Comparison of ENCODE assay signal across 24 cellular contexts in the genomic region with DNA sequence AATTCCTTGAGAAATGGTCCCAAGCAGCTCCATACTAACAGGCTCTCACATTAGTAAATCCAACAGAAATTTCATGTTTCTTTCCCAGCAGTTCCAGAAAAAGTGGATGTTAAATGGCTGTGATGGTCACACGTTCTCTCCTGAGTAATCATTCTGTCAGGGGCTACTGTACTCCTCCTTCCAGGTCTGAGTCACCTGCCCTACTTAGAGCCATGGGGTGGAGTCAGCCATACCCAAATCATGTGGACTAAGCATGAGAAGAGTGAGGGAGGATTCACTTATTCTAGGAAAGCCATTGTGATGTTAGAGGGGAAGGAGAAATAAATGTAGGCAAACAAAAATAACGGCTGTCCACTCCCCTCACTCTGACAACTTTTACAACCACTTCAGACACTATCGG.
DNase-seq lines count a peak whose midpoint lies in the region; ATAC-seq and TF ChIP-seq lines count a peak whose summit lies in the region.
"Had no signal": no experiment of that assay in that cellular context is flagged by ENCODE, and none has a peak within 500 bp of the region (broad histone marks: within the 10 kb centered on the region; RNA-seq: fewer than 3 reads in every experiment).

No MANE protein-coding gene starts in this region.

- WGBS in mammary epithelial cell (ENCODE audit: low coverage, missing lambda C conversion rate): 68% methylated on average over 3 of the region's 3 CpGs

- H3K4me2 ChIP-seq in mammary epithelial cell (ENCODE audit: insufficient read depth, low read depth, low read length): no peak overlapping the region
- H3K4me2 ChIP-seq: smooth muscle cell had no signal

- H3K27me3 ChIP-seq in MG63: no peaks in the 10 kb centered on the region
- H3K27me3 ChIP-seq in mammary epithelial cell (ENCODE audit: insufficient read depth, low read length): peaks cover 3% of the 10 kb centered on the region
- no peaks in the 10 kb centered on the region for H3K27me3 ChIP-seq in dorsolateral prefrontal cortex
- H3K27me3 ChIP-seq: colonic mucosa, vagina had no signal

- BruUV-seq in mammary epithelial cell (replicated peaks; lab: Mats Ljungman, UMichigan): no TSS peak

- in situ Hi-C loops in Caki2 (cut with HindIII; ENCODE audit: low pct_unique_long_range_greater_than_20kb, low sequenced_read_pairs) (no loop called here), mammary epithelial cell (cut with MboI; ENCODE audit: low sequenced_read_pairs in 2 of 2) (no loop called here)

- H3K9me3 Mint-ChIP-seq in nephron: peaks cover 6% of the 10 kb centered on the region
- H3K9me3 Mint-ChIP-seq: activated T-helper 1 cell treated with anti-CD3 and anti-CD28 coated beads, Interleukin-12 subunit alpha, Interleukin-12 subunit beta, Interleukin-2, Interleukin-4 antibody, amounts not matched to agents 30 ng/mL and 10 ng/mL and 1 ng/mL, durations not matched to agents 14 hours and 24 hours and 36 hours had no signal

- H3K4me3 Mint-ChIP-seq in nephron: peak overlapping the region in 1 of 3 experiments; percentile 29
- H3K4me3 Mint-ChIP-seq: activated T-helper 1 cell treated with anti-CD3 and anti-CD28 coated beads, Interleukin-12 subunit alpha, Interleukin-12 subunit beta, Interleukin-2, Interleukin-4 antibody, amounts not matched to agents 30 ng/mL and 10 ng/mL and 1 ng/mL, durations not matched to agents 14 hours and 24 hours and 36 hours; CD4-positive, alpha-beta T cell; natural killer cell; WTC11 had no signal

- H3K4me3 ChIP-seq in MG63 (no peak overlapping the region), mammary epithelial cell (replicated peaks in 1 of 3; ENCODE audit: insufficient read depth in 1 of 3, low read depth in 2 of 3, low read length in 3 of 3) (no peak overlapping the region), dorsolateral prefrontal cortex (no peak overlapping the region)
- H3K4me3 ChIP-seq: colonic mucosa, prostate gland, smooth muscle cell, vagina had no signal

- no peaks in the 10 kb centered on the region for H3K36me3 ChIP-seq in MG63
- no peaks in the 10 kb centered on the region for H3K36me3 ChIP-seq in mammary epithelial cell (ENCODE audit: insufficient read depth, low read length)
- H3K36me3 ChIP-seq: colonic mucosa, prostate gland, vagina had no signal

- H2AFZ ChIP-seq in mammary epithelial cell (ENCODE audit: low read depth, low read length): no peak overlapping the region

- H3K27me3 Mint-ChIP-seq in nephron (ENCODE audit: low read depth): no peaks in the 10 kb centered on the region
- H3K27me3 Mint-ChIP-seq: CD4-positive, alpha-beta T cell had no signal

- CTCF ChIA-PET in mammary epithelial cell (lab: Charles Lee; ENCODE audit: low non-redundant PET): no interaction called here

- H3K36me3 Mint-ChIP-seq in nephron (ENCODE audit: low read depth): no peaks in the 10 kb centered on the region
- H3K36me3 Mint-ChIP-seq: activated naive CD4-positive, alpha-beta T cell treated with anti-CD3 and anti-CD28 coated beads, Interleukin-2, amount 50 U/mL, for 72 hours; natural killer cell had no signal

- no peaks in the 10 kb centered on the region for H3K79me2 ChIP-seq in mammary epithelial cell (ENCODE audit: insufficient read depth, low read length)

- H3K4me1 Mint-ChIP-seq in nephron: peaks cover 75% of the 10 kb centered on the region
- H3K4me1 Mint-ChIP-seq: natural killer cell, WTC11 had no signal

- H3K27ac Mint-ChIP-seq in nephron: peak overlapping the region; percentile 26 to 82 (median 68)
- H3K27ac Mint-ChIP-seq: activated naive CD4-positive, alpha-beta T cell treated with anti-CD3 and anti-CD28 coated beads, Interleukin-2, amount 50 U/mL, for 72 hours; activated T-helper 1 cell treated with anti-CD3 and anti-CD28 coated beads, Interleukin-12 subunit alpha, Interleukin-12 subunit beta, Interleukin-2, Interleukin-4 antibody, amounts not matched to agents 30 ng/mL and 10 ng/mL and 1 ng/mL, durations not matched to agents 14 hours and 24 hours and 36 hours; CD4-positive, alpha-beta T cell; natural killer cell; WTC11 had no signal

- DNase-seq in Caki2 (ENCODE audit: low read depth): peak; percentile 16
- DNase-seq in MG63: peak; percentile 16
- peak; percentile 69 for DNase-seq in mammary epithelial cell
- DNase-seq in sciatic nerve (ENCODE audit: low spot score): no peak
- no peak for DNase-seq in dorsolateral prefrontal cortex
- DNase-seq in central memory CD4-positive, alpha-beta T cell: no peak
- DNase-seq: activated CD8-positive, alpha-beta memory T cell treated with anti-CD3 and anti-CD28 coated beads for 24 hours; CD4-positive, alpha-beta T cell; colonic mucosa; hypothalamus; KG1; mesendoderm; natural killer cell; NCI-H1105 treated with DMSO at 0.1 percent for 48 hours; NCI-H526; OCI-M1 had no signal

- no peak overlapping the region for H3K9ac ChIP-seq in mammary epithelial cell (ENCODE audit: insufficient read depth, low read length)

- ATAC-seq in sciatic nerve (no peak), GM21717 (IDR thresholded peaks at IDR 0.05; ENCODE audit: unreplicated experiment) (no peak)
- ATAC-seq: activated naive CD4-positive, alpha-beta T cell treated with anti-CD3 and anti-CD28 coated beads, Interleukin-2, amount 50 U/mL, for 72 hours; natural killer cell; WTC11 had no signal

- peaks cover 9% of the 10 kb centered on the region for H3K9me3 ChIP-seq in MG63
- no peaks in the 10 kb centered on the region for H3K9me3 ChIP-seq in mammary epithelial cell (replicated peaks; ENCODE audit: insufficient read depth, low read length)
- H3K9me3 ChIP-seq: colonic mucosa, prostate gland, vagina had no signal

- intact Hi-C loops in mammary epithelial cell (cut with micrococcal nuclease): no loop called here
- intact Hi-C loops in sciatic nerve (cut with DNase I): no loop called here
- intact Hi-C loops in dorsolateral prefrontal cortex (cut with DNase I): loop anchor here in 1 of 2 donors (10.0 kb wide), 2 partner anchors 66 to 516 kb away; no protein-coding TSS in a partner anchor

- dilution Hi-C loops in mammary epithelial cell (cut with HindIII; ENCODE audit: low sequenced_read_pairs): no loop called here

- no peaks in the 10 kb centered on the region for H3K4me1 ChIP-seq in mammary epithelial cell (ENCODE audit: insufficient read depth, low read length)
- H3K4me1 ChIP-seq: colonic mucosa, prostate gland had no signal

- H3K27ac ChIP-seq in mammary epithelial cell (ENCODE audit: insufficient read depth, low read depth, low read length) (no peak overlapping the region), dorsolateral prefrontal cortex (peak overlapping the region in 1 of 59 donors; percentile 6)
- H3K27ac ChIP-seq: colonic mucosa, prostate gland, vagina had no signal

- H4K20me1 ChIP-seq in mammary epithelial cell (ENCODE audit: insufficient read depth, low read length): no peaks in the 10 kb centered on the region

- TF ChIP-seq CTCF in mammary epithelial cell (conservative IDR thresholded peaks at IDR 0.05 in 1 of 2, IDR thresholded peaks at IDR 0.05 in 1 of 2; ENCODE audit: extremely low read depth in 1 of 2, insufficient read depth in 1 of 2, low read depth in 1 of 2, low read length in 2 of 2) (no peak), nephron (IDR thresholded peaks at IDR 0.05; ENCODE audit: unreplicated experiment in 3 of 3) (no peak), dorsolateral prefrontal cortex (IDR thresholded peaks at IDR 0.05 in 54 of 56, conservative IDR thresholded peaks at IDR 0.05 in 2 of 56; ENCODE audit: low read depth in 1 of 56, partially characterized antibody in 56 of 56) (no peak)

Comparison
In these comparisons a context has a peak if more than half of its experiments do, and no peak if none do; other contexts are left out.
1. DNase-seq: peak in Caki2 (single experiment), MG63 (single experiment) and mammary epithelial cell (single experiment); none in sciatic nerve (single experiment), dorsolateral prefrontal cortex (0 of 10) and central memory CD4-positive, alpha-beta T cell (single experiment).